In the genomic region with DNA sequence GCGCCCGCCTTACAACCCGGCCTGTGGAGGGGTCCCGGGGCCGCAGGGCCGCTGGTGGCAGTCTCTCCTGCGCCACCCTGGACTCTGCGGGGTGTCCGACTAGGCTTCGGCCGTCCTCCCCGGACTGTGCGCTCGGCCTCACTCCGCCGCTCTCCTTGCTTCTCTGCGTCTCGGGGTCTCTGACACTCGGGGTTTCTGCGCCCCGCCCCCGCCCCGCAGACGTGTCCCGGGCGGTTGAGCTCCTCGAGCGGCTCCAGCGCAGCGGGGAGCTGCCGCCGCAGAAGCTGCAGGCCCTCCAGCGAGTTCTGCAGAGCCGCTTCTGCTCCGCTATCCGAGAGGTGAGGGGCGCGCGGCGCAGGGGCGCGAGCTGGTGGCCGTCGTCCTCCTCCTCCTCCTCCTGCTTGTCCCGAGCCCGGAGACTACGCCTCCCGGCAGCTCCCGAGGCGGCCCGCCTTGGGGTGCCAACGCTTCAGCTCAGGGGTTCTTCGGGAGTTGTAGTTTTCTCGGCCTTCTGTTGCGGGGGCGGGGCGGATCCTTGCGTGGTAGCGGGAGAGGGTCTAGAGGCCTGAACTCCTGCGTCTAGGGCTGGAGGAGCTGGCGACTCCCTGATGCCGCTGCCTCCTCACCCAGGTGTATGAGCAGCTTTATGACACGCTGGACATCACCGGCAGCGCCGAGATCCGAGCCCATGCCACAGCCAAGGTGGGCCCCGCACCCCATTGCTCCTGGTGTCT, we compare ENCODE assay signal across 8 cellular contexts. TPM values are rescaled to one million over a fixed set of nuclear protein-coding genes. Genes with fewer than 3 reads are reported as not detected.
DNase-seq lines count a peak whose midpoint lies in the region; ATAC-seq and TF ChIP-seq lines count a peak whose summit lies in the region.

No MANE protein-coding gene starts in this region.

- no peaks in the 10 kb centered on the region for H4K20me1 ChIP-seq in KMS-11 (ENCODE audit: insufficient read depth)

- no peaks in the 10 kb centered on the region for H3K27me3 ChIP-seq in CD4-positive, CD25-positive, alpha-beta regulatory T cell (ENCODE audit: control insufficient read depth, insufficient read depth, low read length)
- H3K27me3 ChIP-seq in KMS-11 (ENCODE audit: insufficient read depth, low read depth) (peaks cover 3% of the 10 kb centered on the region), duodenal mucosa (ENCODE audit: control insufficient read depth in 1 of 2, insufficient read depth in 2 of 2, low read length in 2 of 2) (no peaks in the 10 kb centered on the region)

- H3K27ac Mint-ChIP-seq in CD4-positive, CD25-positive, alpha-beta regulatory T cell, result peak overlapping the region in 1 of 3 donors; percentile 49

- peak overlapping the region; percentile 85 to 88 (median 87) for H3K4me3 Mint-ChIP-seq in CD4-positive, CD25-positive, alpha-beta regulatory T cell

- H3K27ac ChIP-seq in CD4-positive, CD25-positive, alpha-beta regulatory T cell (ENCODE audit: insufficient read depth, low read length, poor library complexity, severe bottlenecking), result peak overlapping the region; percentile 23
- H3K27ac ChIP-seq in KMS-11, result no peak overlapping the region
- H3K27ac ChIP-seq in duodenal mucosa (ENCODE audit: low read depth, low read length), result peak overlapping the region; percentile 32

- DNase-seq in CD4-positive, CD25-positive, alpha-beta regulatory T cell, result peak; percentile 18 to 62 (median 41)
- DNase-seq in activated CD4-positive, alpha-beta T cell treated with anti-CD3 and anti-CD28 coated beads for 48 hours, result peak; percentile 75
- DNase-seq in lung microvascular endothelial cell (ENCODE audit: low read depth in 2 of 2) (peak; percentile 30 to 33), kidney glomerular epithelial cell (lab: John Stamatoyannopoulos, UW) (no peak), cortex of kidney (lab: John Stamatoyannopoulos, UW) (no peak)
- DNase-seq in stimulated activated CD4-positive, alpha-beta T cell treated with anti-CD3 and anti-CD28 coated beads, TNF-alpha, amount 100 ng/mL, for 48 hours (ENCODE audit: low read depth in 3 of 3), result peak in 2 of 3 donors; percentile 21 to 47

- no peaks in the 10 kb centered on the region for H3K79me2 ChIP-seq in KMS-11 (ENCODE audit: insufficient read depth, low read depth)

- ATAC-seq in CD4-positive, CD25-positive, alpha-beta regulatory T cell (ENCODE audit: low read depth in 2 of 2), result no peak

- H3K4me1 Mint-ChIP-seq in CD4-positive, CD25-positive, alpha-beta regulatory T cell, result peaks cover 5 to 41% (median 26%) of the 10 kb centered on the region in 4 donors

- H3K36me3 ChIP-seq in CD4-positive, CD25-positive, alpha-beta regulatory T cell (ENCODE audit: control insufficient read depth, insufficient read depth, low read length), result no peaks in the 10 kb centered on the region
- H3K36me3 ChIP-seq in KMS-11 (ENCODE audit: insufficient read depth) (no peaks in the 10 kb centered on the region), duodenal mucosa (ENCODE audit: control insufficient read depth in 1 of 2, insufficient read depth in 2 of 2, low read length in 2 of 2) (no peaks in the 10 kb centered on the region)

- H3K4me1 ChIP-seq in CD4-positive, CD25-positive, alpha-beta regulatory T cell (ENCODE audit: control insufficient read depth, insufficient read depth, low read length, poor library complexity, severe bottlenecking), result peaks cover 37% of the 10 kb centered on the region
- H3K4me1 ChIP-seq in KMS-11 (ENCODE audit: low read depth, poor library complexity, severe bottlenecking) (peaks cover 18% of the 10 kb centered on the region), duodenal mucosa (ENCODE audit: control insufficient read depth in 1 of 2, insufficient read depth in 2 of 2, low read length in 2 of 2) (peaks cover 21 to 35% of the 10 kb centered on the region in 2 donors)

- no peak for TF ChIP-seq CTCF in KMS-11 (conservative IDR thresholded peaks at IDR 0.05; ENCODE audit: low read depth, low read length)

- H3K9me3 ChIP-seq in CD4-positive, CD25-positive, alpha-beta regulatory T cell (ENCODE audit: control insufficient read depth in 2 of 2, low read length in 2 of 2), result no peaks in the 10 kb centered on the region
- H3K9me3 ChIP-seq in duodenal mucosa (ENCODE audit: control insufficient read depth in 1 of 2, low read length in 2 of 2), result no peaks in the 10 kb centered on the region

- H3K9ac ChIP-seq in KMS-11 (no peak overlapping the region), duodenal mucosa (ENCODE audit: low read depth in 1 of 2, low read length in 2 of 2) (peak overlapping the region; percentile 33 to 63)

- peaks cover 11% of the 10 kb centered on the region for H3K27me3 Mint-ChIP-seq in CD4-positive, CD25-positive, alpha-beta regulatory T cell

- no peaks in the 10 kb centered on the region for H3K9me3 Mint-ChIP-seq in CD4-positive, CD25-positive, alpha-beta regulatory T cell

- peak overlapping the region; percentile 99 for H2AFZ ChIP-seq in KMS-11 (ENCODE audit: low read depth)

- 0 out of 2 replicates have a peak overlapping the region, but pooled peaks have one; percentile 49 for H3K4me2 ChIP-seq in KMS-11

- H3K4me3 ChIP-seq in CD4-positive, CD25-positive, alpha-beta regulatory T cell (ENCODE audit: low read depth, low read length), result no peak overlapping the region
- H3K4me3 ChIP-seq in KMS-11 (IDR thresholded peaks at IDR 0.05; ENCODE audit: insufficient read depth, low read depth, low read length) (no peak overlapping the region), duodenal mucosa (ENCODE audit: low read depth in 1 of 2, low read length in 2 of 2) (peak overlapping the region; percentile 66 to 77)

- H3K36me3 Mint-ChIP-seq in CD4-positive, CD25-positive, alpha-beta regulatory T cell, result no peaks in the 10 kb centered on the region

RNA-seq across cellular contexts. Expression of gene LIN7B, which starts 0.6 kb away (rescaled TPM):
- total RNA-seq in CD4-positive, CD25-positive, alpha-beta regulatory T cell, result 5.5 TPM
- 1 to 10 TPM; 2.6 to 4.4 (median 4.2) TPM for polyA plus RNA-seq in CD4-positive, CD25-positive, alpha-beta regulatory T cell
- 1.6 and 2.2 TPM in 2 replicates for total RNA-seq in lung microvascular endothelial cell

RNA-seq across cellular contexts. Expression of gene C19orf73, which starts 4.1 kb away (rescaled TPM):
- 1.7 TPM for total RNA-seq in CD4-positive, CD25-positive, alpha-beta regulatory T cell
- 1 to 10 TPM; 1.1 to 3.7 (median 2.0) TPM for polyA plus RNA-seq in CD4-positive, CD25-positive, alpha-beta regulatory T cell
- total RNA-seq in lung microvascular endothelial cell, result 0.22 and 0.40 TPM in 2 replicates

RNA-seq across cellular contexts. Expression of gene PPFIA3, which starts 4.5 kb away (rescaled TPM):
- total RNA-seq in CD4-positive, CD25-positive, alpha-beta regulatory T cell, result 2.6 TPM
- polyA plus RNA-seq in CD4-positive, CD25-positive, alpha-beta regulatory T cell, result under 1 TPM in 3 of 4 donors, not detected in 1; 0.11 to 0.17 (median 0.17) TPM
- 1.6 and 2.8 TPM in 2 replicates for total RNA-seq in lung microvascular endothelial cell

RNA-seq across cellular contexts. Expression of gene SNRNP70, which starts 29.5 kb away (rescaled TPM):
- total RNA-seq in CD4-positive, CD25-positive, alpha-beta regulatory T cell, result 381 TPM
- 10 to 100 TPM; 45.5 to 55.4 (median 52.2) TPM for polyA plus RNA-seq in CD4-positive, CD25-positive, alpha-beta regulatory T cell
- 132 and 137 TPM in 2 replicates for total RNA-seq in lung microvascular endothelial cell

RNA-seq across cellular contexts. Expression of gene HRC, which starts 40.4 kb away (rescaled TPM):
- not detected for total RNA-seq in CD4-positive, CD25-positive, alpha-beta regulatory T cell
- polyA plus RNA-seq in CD4-positive, CD25-positive, alpha-beta regulatory T cell, result not detected
- not detected in 2 replicates for total RNA-seq in lung microvascular endothelial cell

Comparison
In these comparisons a context has a peak if more than half of its experiments do, and no peak if none do; other contexts are left out.
1. DNase-seq: peak in CD4-positive, CD25-positive, alpha-beta regulatory T cell (3 of 3), activated CD4-positive, alpha-beta T cell treated with anti-CD3 and anti-CD28 coated beads for 48 hours (single experiment), lung microvascular endothelial cell (2 of 2) and stimulated activated CD4-positive, alpha-beta T cell treated with anti-CD3 and anti-CD28 coated beads, TNF-alpha, amount 100 ng/mL, for 48 hours (2 of 3); none in kidney glomerular epithelial cell (single experiment) and cortex of kidney (single experiment).
2. H3K4me3 ChIP-seq: peak in duodenal mucosa (2 of 2); none in CD4-positive, CD25-positive, alpha-beta regulatory T cell (single experiment) and KMS-11 (single experiment).